ENCODE assay signal across 27 cellular contexts in the genomic region with DNA sequence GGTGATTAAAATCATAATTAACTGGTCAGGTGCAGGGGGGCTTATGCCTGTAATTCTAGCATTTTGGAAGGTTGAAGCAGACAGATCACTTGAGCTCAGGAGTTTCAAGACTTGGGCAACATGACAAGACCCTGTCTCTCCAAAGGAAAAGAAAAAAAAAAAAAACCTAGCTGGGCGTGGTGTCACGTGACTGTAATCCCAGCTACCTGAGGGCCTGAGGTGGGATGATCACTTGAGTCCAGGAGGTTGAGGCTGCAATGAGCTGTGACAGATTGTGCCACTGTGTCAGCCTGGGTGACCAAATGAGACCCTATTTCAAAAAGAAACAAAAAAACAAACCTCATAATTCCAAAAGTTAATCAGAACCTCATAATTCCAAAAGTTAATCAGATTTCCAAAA.
"Had no signal": no experiment of that assay in that cellular context is flagged by ENCODE, and none has a peak within 500 bp of the region (broad histone marks: within the 10 kb centered on the region; RNA-seq: fewer than 3 reads in every experiment).

No MANE protein-coding gene starts in this region.

- H3K4me3 ChIP-seq: stomach, suprapubic skin, testis, thoracic aorta, thyroid gland, tibial artery, tibial nerve, transverse colon, upper lobe of left lung, upper lobe of right lung, uterus, vagina had no signal

- DNase-seq: stimulated activated CD4-positive, alpha-beta T cell treated with anti-CD3 and anti-CD28 coated beads, Interleukin-2, amount 100 ng/mL, for 48 hours; stimulated activated CD4-positive, alpha-beta T cell treated with anti-CD3 and anti-CD28 coated beads, Interleukin-4, amount 100 ng/mL, for 1 hour; stimulated activated CD4-positive, alpha-beta T cell treated with anti-CD3 and anti-CD28 coated beads, Interleukin-4, amount 100 ng/mL, for 24 hours; stimulated activated CD4-positive, alpha-beta T cell treated with anti-CD3 and anti-CD28 coated beads, Interleukin-4, amount 100 ng/mL, for 4 hours; stimulated activated CD8-positive, alpha-beta memory T cell treated with anti-CD3 and anti-CD28 coated beads, Interleukin-4, amount 100 ng/mL, for 48 hours; stimulated activated naive B cell treated with anti-CD40 and anti-IgM and Interleukin-4, amounts not matched to agents 10 μg/mL and 1 μg/mL and 100 μg/mL, for 72 hours; stimulated activated naive CD4-positive, alpha-beta T cell; stimulated activated naive CD4-positive, alpha-beta T cell treated with Interleukin-2 at 50 U/mL for 16 hours; stimulated activated naive CD8-positive, alpha-beta T cell treated with anti-CD3 and anti-CD28 coated beads, Interleukin-15, amount 100 ng/mL, for 72 hours; stimulated activated naive CD8-positive, alpha-beta T cell treated with anti-CD3 and anti-CD28 coated beads, Interleukin-15, Interleukin-2, amounts not matched to agents 100 U/mL and 50 U/mL, for 24 hours; stomach; substantia nigra; testis; thyroid gland; tibial artery; transverse colon; trophoblast cell; upper lobe of left lung; upper lobe of right lung; uterus had no signal

- ATAC-seq: stimulated activated effector memory CD8-positive, alpha-beta T cell treated with anti-CD3 and anti-CD28 coated beads, Interleukin-12 subunit alpha, Interleukin-12 subunit beta, amount 100 ng/mL, for 72 hours; stimulated activated memory B cell treated with anti-CD40 and anti-IgM and Interleukin-4, amounts not matched to agents 10 μg/mL and 1 μg/mL and 100 μg/mL, for 72 hours; stimulated activated naive B cell treated with anti-CD40 and anti-IgM and Interleukin-4, amounts not matched to agents 10 μg/mL and 1 μg/mL and 100 μg/mL, for 72 hours; stimulated activated naive CD8-positive, alpha-beta T cell treated with anti-CD3 and anti-CD28 coated beads, Interleukin-15, amount 100 ng/mL, for 72 hours; stimulated activated naive CD8-positive, alpha-beta T cell treated with anti-CD3 and anti-CD28 coated beads, Interleukin-15, Interleukin-2, amounts not matched to agents 100 U/mL and 50 U/mL, for 24 hours; upper lobe of right lung had no signal

- H3K36me3 ChIP-seq: stomach, suprapubic skin, thoracic aorta, thyroid gland, tibial artery, tibial nerve, transverse colon, upper lobe of left lung, upper lobe of right lung, uterus, vagina had no signal

- H3K4me1 ChIP-seq: stomach, suprapubic skin, testis, thyroid gland, tibial artery, tibial nerve, transverse colon, upper lobe of left lung, upper lobe of right lung, uterus, vagina had no signal

- FAIRE-seq: urothelium cell line had no signal

- H3K27me3 ChIP-seq: stomach, suprapubic skin, testis, thyroid gland, tibial artery, tibial nerve, transverse colon, upper lobe of left lung, upper lobe of right lung, uterus, vagina had no signal

- H3K27ac ChIP-seq: stomach, suprapubic skin, testis, thoracic aorta, thyroid gland, tibial artery, tibial nerve, transverse colon, upper lobe of left lung, upper lobe of right lung, uterus, vagina had no signal

- H3K9me3 ChIP-seq: stomach, suprapubic skin, testis, thoracic aorta, thyroid gland, tibial artery, tibial nerve, transverse colon, upper lobe of left lung, upper lobe of right lung, uterus, vagina had no signal
